Comparison of ENCODE assay signal across 10 cellular contexts in genomic region chr4:83124079-83124780, GRCh38. TPM values are rescaled to one million over a fixed set of nuclear protein-coding genes. Genes with fewer than 3 reads are reported as not detected.
DNase-seq lines count a peak whose midpoint lies in the region; ATAC-seq, FAIRE-seq and TF ChIP-seq lines count a peak whose summit lies in the region.
"Had no signal": no experiment of that assay in that cellular context is flagged by ENCODE, and none has a peak within 500 bp of the region (broad histone marks: within the 10 kb centered on the region; RNA-seq: fewer than 3 reads in every experiment).

No MANE protein-coding gene starts in this region.

- no peak for FAIRE-seq in RCC 7860 (lab: Jason Lieb, UNC)

- H3K36me3 ChIP-seq in testis (ENCODE audit: low read depth, missing control alignments), result no peaks in the 10 kb centered on the region
- H3K36me3 ChIP-seq: Peyer's patch had no signal

- intact Hi-C loops in testis (cut with DNase I; ENCODE audit: low total_unique reads), result no loop called here

- no peaks in the 10 kb centered on the region for H3K27me3 ChIP-seq in testis
- H3K27me3 ChIP-seq: Peyer's patch had no signal

- no peak overlapping the region for H3K27ac ChIP-seq in testis
- H3K27ac ChIP-seq: Peyer's patch had no signal

- no peaks in the 10 kb centered on the region for H3K9me3 ChIP-seq in testis
- H3K9me3 ChIP-seq: Peyer's patch had no signal

- no peak overlapping the region for H3K4me3 ChIP-seq in epithelial cell of esophagus (ENCODE audit: low read length)
- no peak overlapping the region for H3K4me3 ChIP-seq in testis
- H3K4me3 ChIP-seq: Peyer's patch had no signal

- WGBS in testis, 2 donors, result 50 to 60% methylated on average over 10 of the region's 10 CpGs

- DNase-seq in AML-193 (lab: John Stamatoyannopoulos, UW), result peak; percentile 96
- DNase-seq in Kasumi-1 (lab: John Stamatoyannopoulos, UW), result peak; percentile 85 to 86
- DNase-seq in epithelial cell of esophagus (ENCODE audit: low read depth), result peak; percentile 11
- no peak for DNase-seq in DMS114 treated with DMSO at 0.1 percent for 48 hours (lab: John Stamatoyannopoulos, UW; ENCODE audit: unreplicated experiment)
- no peak for DNase-seq in RCC 7860 (ENCODE audit: low spot score)
- no peak for DNase-seq in testis
- DNase-seq in ecto neural progenitor cell (ENCODE audit: low spot score), result no peak
- DNase-seq: activated CD8-positive, alpha-beta memory T cell treated with anti-CD3 and anti-CD28 coated beads for 24 hours had no signal

- no peak for TF ChIP-seq POLR2A in testis (IDR thresholded peaks at IDR 0.05)

- TF ChIP-seq CTCF in epithelial cell of esophagus (IDR thresholded peaks at IDR 0.05; ENCODE audit: insufficient read depth, low read depth, low read length, missing control alignments), result no peak
- TF ChIP-seq CTCF in testis (IDR thresholded peaks at IDR 0.05), result no peak

- H3K4me1 ChIP-seq in testis, result no peaks in the 10 kb centered on the region

- peak; percentile 72 for ATAC-seq in GM19397 (IDR thresholded peaks at IDR 0.05; ENCODE audit: unreplicated experiment)

RNA-seq across cellular contexts. Expression of gene PLAC8, which starts 9.7 kb away (rescaled TPM):
- total RNA-seq in testis, result 1 to 10 TPM in 1 of 2 donors, under 1 TPM in 1; 0.55 to 1.3 TPM
- 2.0 TPM for polyA plus RNA-seq in testis (ENCODE audit: insufficient read depth, low read depth, low replicate concordance)

Comparison
In these comparisons a context has a peak if more than half of its experiments do, and no peak if none do; other contexts are left out.
1. DNase-seq: peak in AML-193 (2 of 2), Kasumi-1 (2 of 2) and epithelial cell of esophagus (single experiment); none in DMS114 treated with DMSO at 0.1 percent for 48 hours (single experiment), RCC 7860 (single experiment), testis (single experiment) and ecto neural progenitor cell (single experiment).